ENCODE assay signal across 9 cellular contexts in genomic region chr3:8482960-8483665, GRCh38. TPM values are rescaled to one million over a fixed set of nuclear protein-coding genes. Genes with fewer than 3 reads are reported as not detected.
A peak's percentile ranks its signal among the peaks of the same experiment; 100 is the strongest.
DNase-seq lines count a peak whose midpoint lies in the region; ATAC-seq, FAIRE-seq and TF ChIP-seq lines count a peak whose summit lies in the region.
"Had no signal": no experiment of that assay in that cellular context is flagged by ENCODE, and none has a peak within 500 bp of the region (broad histone marks: within the 10 kb centered on the region; RNA-seq: fewer than 3 reads in every experiment).

No MANE protein-coding gene starts in this region.

- TF ChIP-seq POLR2A in GM12891 (IDR thresholded peaks at IDR 0.05; ENCODE audit: low read depth, low read length): no peak

- TF ChIP-seq CTCF in epithelial cell of esophagus (IDR thresholded peaks at IDR 0.05; ENCODE audit: insufficient read depth, low read depth, low read length, missing control alignments): no peak

- ATAC-seq in GM18909 (IDR thresholded peaks at IDR 0.05; ENCODE audit: poor library complexity, unreplicated experiment): no peak
- ATAC-seq: GM23338 had no signal

- no peak for FAIRE-seq in GM12891 (lab: Jason Lieb, UNC)

- H3K4me3 ChIP-seq in epithelial cell of esophagus (ENCODE audit: low read length): no peak overlapping the region
- H3K4me3 ChIP-seq: GM23338 had no signal

- DNase-seq in DMS 273 (lab: John Stamatoyannopoulos, UW; ENCODE audit: unreplicated experiment) (peak; percentile 38), DMS 273 treated with DMSO at 0.1 percent for 48 hours (lab: John Stamatoyannopoulos, UW) (no peak), epithelial cell of esophagus (ENCODE audit: low read depth) (peak; percentile 83), medulla oblongata (ENCODE audit: extremely low spot score) (peak; percentile 77), ureter (ENCODE audit: low spot score) (peak; percentile 74), GM12891 (ENCODE audit: insufficient read length, low spot score) (no peak), NCI-H1417 (lab: John Stamatoyannopoulos, UW) (no peak)

TF ChIP-seq in GM12891, 5 proteins besides CTCF, POLR2A, EP300 and RAD21:
- TF ChIP-seq SPI1 (IDR thresholded peaks at IDR 0.05; ENCODE audit: low read depth, low read length): no peak
- no peak for TF ChIP-seq POU2F2 (IDR thresholded peaks at IDR 0.05; ENCODE audit: low read depth, low read length)

RNA-seq across cellular contexts. Expression of gene LMCD1, which starts 18.5 kb away (rescaled TPM):
- total RNA-seq in ureter: 43.3 TPM
- polyA plus RNA-seq in GM12891 (2012; ENCODE audit: low read depth, missing spikeins): 13.1 TPM

Comparison
In these comparisons a context has a peak if more than half of its experiments do, and no peak if none do; other contexts are left out.
1. DNase-seq: peak in DMS 273 (single experiment), epithelial cell of esophagus (single experiment), medulla oblongata (single experiment) and ureter (single experiment); none in DMS 273 treated with DMSO at 0.1 percent for 48 hours (single experiment), GM12891 (single experiment) and NCI-H1417 (0 of 3).